8 cellular contexts compared by ENCODE assay signal in the genomic region with DNA sequence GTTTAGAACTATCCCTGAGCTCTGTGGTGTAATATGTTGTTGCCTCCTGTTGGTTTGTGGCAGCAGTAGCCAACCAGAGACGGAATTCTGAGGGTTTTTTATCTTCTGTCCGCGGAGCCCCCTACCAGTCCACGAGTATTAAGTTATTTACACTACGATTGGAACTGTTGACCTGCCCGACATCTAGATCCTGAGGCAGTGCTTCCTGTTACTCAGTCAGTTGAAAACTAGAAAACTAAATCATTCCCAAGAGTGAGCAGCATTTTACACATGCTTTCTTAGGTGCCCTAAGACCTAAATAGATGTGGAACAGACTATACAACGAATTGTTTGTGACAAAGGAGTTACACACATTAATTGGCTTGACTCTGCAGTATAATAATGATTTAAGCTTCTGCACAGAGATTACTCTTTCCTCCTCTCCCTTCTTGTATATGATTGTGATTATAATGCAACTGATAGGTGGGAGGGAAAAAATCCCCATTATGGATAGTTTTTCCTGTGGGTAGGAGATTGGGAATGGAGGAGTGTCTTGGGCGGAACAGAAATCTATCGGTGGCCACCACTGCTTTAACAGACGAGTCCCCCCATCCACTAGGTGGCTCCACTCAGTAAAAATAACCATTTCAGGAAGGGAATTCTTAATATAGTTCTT.
DNase-seq lines count a peak whose midpoint lies in the region; ATAC-seq and TF ChIP-seq lines count a peak whose summit lies in the region.

No MANE protein-coding gene starts in this region.

- peak overlapping the region; percentile 93 for H3K4me3 ChIP-seq in astrocyte of the spinal cord (ENCODE audit: low read depth, low read length)

- TF ChIP-seq CTCF in LNCAP (IDR thresholded peaks at IDR 0.05) = peak; percentile 69
- peak; percentile 66 for TF ChIP-seq CTCF in astrocyte of the spinal cord (IDR thresholded peaks at IDR 0.05; ENCODE audit: low read depth, low read length)

- in situ Hi-C loops in astrocyte of the spinal cord (cut with HindIII; ENCODE audit: low sequenced_read_pairs) = no loop called here

- DNase-seq in activated T-cell treated with anti-CD3 and anti-CD28 coated beads for 1 hour (ENCODE audit: low read depth) (peak; percentile 14), SHP77 treated with DMSO at 0.1 percent for 48 hours (lab: John Stamatoyannopoulos, UW) (peak; percentile 35), astrocyte of the spinal cord (ENCODE audit: low read depth, low spot score) (peak; percentile 70), islet precursor cell (peak; percentile 62)
- DNase-seq in activated T-cell treated with anti-CD3 and anti-CD28 coated beads, Interleukin-2, amount 50 U/mL, for 1 hour = no peak
- peak; percentile 31 to 58 for DNase-seq in stimulated activated CD4-positive, alpha-beta T cell treated with anti-CD3 and anti-CD28 coated beads, Interleukin-2, amount 100 ng/mL, for 24 hours

- ATAC-seq in GM21786 (IDR thresholded peaks at IDR 0.05; ENCODE audit: unreplicated experiment) = no peak
